In genomic region chr15:66098019-66098363, GRCh38 we compare ENCODE assay signal across 20 cellular contexts.
"Had no signal": no experiment of that assay in that cellular context is flagged by ENCODE, and none has a peak within 500 bp of the region (broad histone marks: within the 10 kb centered on the region; RNA-seq: fewer than 3 reads in every experiment).

No MANE protein-coding gene starts in this region.

- H3K9me3 Mint-ChIP-seq: activated CD4-positive, alpha-beta T cell treated with anti-CD3 and anti-CD28 coated beads, Interleukin-2, amount 10 ng/mL, durations not matched to agents 24 days and 14 days; activated CD8-positive, alpha-beta T cell treated with anti-CD3 and anti-CD28 coated beads for 36 hours; activated naive CD4-positive, alpha-beta T cell treated with anti-CD3 and anti-CD28 coated beads, Interleukin-2, amount 10 ng/mL, durations not matched to agents 7 days and 5 days; activated naive CD8-positive, alpha-beta T cell treated with anti-CD3 and anti-CD28 coated beads, Interleukin-2, amount 50 U/mL, for 24 hours; naive thymus-derived CD4-positive, alpha-beta T cell; neural crest cell had no signal

- H3K4me3 Mint-ChIP-seq: activated CD4-positive, alpha-beta T cell treated with anti-CD3 and anti-CD28 coated beads, Interleukin-2, amount 10 ng/mL, durations not matched to agents 24 days and 14 days; activated CD8-positive, alpha-beta memory T cell treated with anti-CD3 and anti-CD28 coated beads, Interleukin-2, amount 10 ng/mL, durations not matched to agents 7 days and 5 days; activated CD8-positive, alpha-beta T cell treated with anti-CD3 and anti-CD28 coated beads for 36 hours; activated naive CD4-positive, alpha-beta T cell treated with anti-CD3 and anti-CD28 coated beads, Interleukin-2, amount 10 ng/mL, durations not matched to agents 7 days and 5 days; activated naive CD8-positive, alpha-beta T cell treated with anti-CD3 and anti-CD28 coated beads, Interleukin-2, amount 50 U/mL, for 24 hours; naive thymus-derived CD4-positive, alpha-beta T cell; neural crest cell had no signal

- H3K4me3 ChIP-seq: body of pancreas, coronary artery, gastroesophageal sphincter, lower lobe of right lung had no signal

- H3K9me3 ChIP-seq: body of pancreas, gastroesophageal sphincter, lower lobe of right lung had no signal

- H3K4me1 Mint-ChIP-seq: activated CD8-positive, alpha-beta memory T cell treated with anti-CD3 and anti-CD28 coated beads, Interleukin-2, amount 10 ng/mL, durations not matched to agents 7 days and 5 days; activated naive CD4-positive, alpha-beta T cell treated with anti-CD3 and anti-CD28 coated beads, Interleukin-2, amount 10 ng/mL, durations not matched to agents 7 days and 5 days; activated naive CD8-positive, alpha-beta T cell treated with anti-CD3 and anti-CD28 coated beads, Interleukin-2, amount 50 U/mL, for 24 hours; naive thymus-derived CD4-positive, alpha-beta T cell had no signal

- H3K36me3 Mint-ChIP-seq: activated CD8-positive, alpha-beta memory T cell treated with anti-CD3 and anti-CD28 coated beads, Interleukin-2, amount 10 ng/mL, durations not matched to agents 7 days and 5 days; activated naive CD4-positive, alpha-beta T cell treated with anti-CD3 and anti-CD28 coated beads, Interleukin-2, amount 10 ng/mL, durations not matched to agents 7 days and 5 days; naive thymus-derived CD4-positive, alpha-beta T cell had no signal

- DNase-seq: activated CD4-positive, alpha-beta T cell treated with anti-CD3 and anti-CD28 coated beads, Interleukin-2, amount 10 ng/mL, durations not matched to agents 24 days and 14 days; activated CD8-positive, alpha-beta memory T cell treated with anti-CD3 and anti-CD28 coated beads, Interleukin-2, amount 10 ng/mL, durations not matched to agents 7 days and 5 days; activated CD8-positive, alpha-beta T cell treated with anti-CD3 and anti-CD28 coated beads for 36 hours; activated effector memory CD4-positive, alpha-beta T cell treated with anti-CD3 and anti-CD28 coated beads, Interleukin-2, amount 50 U/mL, for 16 hours; activated naive CD4-positive, alpha-beta T cell treated with anti-CD3 and anti-CD28 coated beads, Interleukin-2, amount 10 ng/mL, durations not matched to agents 7 days and 5 days; activated naive CD8-positive, alpha-beta T cell treated with anti-CD3 and anti-CD28 coated beads, Interleukin-2, amount 50 U/mL, for 24 hours; activated T-cell treated with anti-CD3 and anti-CD28 coated beads for 4 hours; body of pancreas; islet precursor cell; left colon; lower lobe of right lung; naive thymus-derived CD4-positive, alpha-beta T cell; stimulated activated CD4-positive, alpha-beta T cell treated with anti-CD3 and anti-CD28 coated beads, Interleukin-4, amount 100 ng/mL, for 4 hours; stimulated activated naive CD8-positive, alpha-beta T cell treated with anti-CD3 and anti-CD28 coated beads, Interleukin-15, Interleukin-2, amounts not matched to agents 100 U/mL and 50 U/mL, for 24 hours had no signal

- H3K27ac Mint-ChIP-seq: activated CD4-positive, alpha-beta T cell treated with anti-CD3 and anti-CD28 coated beads, Interleukin-2, amount 10 ng/mL, durations not matched to agents 24 days and 14 days; activated CD8-positive, alpha-beta memory T cell treated with anti-CD3 and anti-CD28 coated beads, Interleukin-2, amount 10 ng/mL, durations not matched to agents 7 days and 5 days; activated CD8-positive, alpha-beta T cell treated with anti-CD3 and anti-CD28 coated beads for 36 hours; activated naive CD4-positive, alpha-beta T cell treated with anti-CD3 and anti-CD28 coated beads, Interleukin-2, amount 10 ng/mL, durations not matched to agents 7 days and 5 days; activated naive CD8-positive, alpha-beta T cell treated with anti-CD3 and anti-CD28 coated beads, Interleukin-2, amount 50 U/mL, for 24 hours; naive thymus-derived CD4-positive, alpha-beta T cell had no signal

- H3K36me3 ChIP-seq: gastroesophageal sphincter, lower lobe of right lung had no signal

- H3K27ac ChIP-seq: body of pancreas, coronary artery, epithelial cell of prostate, gastroesophageal sphincter, lower lobe of right lung, VCaP had no signal

- H3K4me1 ChIP-seq: gastroesophageal sphincter, lower lobe of right lung had no signal

- ATAC-seq: activated CD4-positive, CD25-positive, alpha-beta regulatory T cell treated with anti-CD3 and anti-CD28 coated beads, Interleukin-2, amount 50 U/mL, for 24 hours; activated CD8-positive, alpha-beta memory T cell treated with anti-CD3 and anti-CD28 coated beads, Interleukin-2, amount 10 ng/mL, durations not matched to agents 7 days and 5 days; activated CD8-positive, alpha-beta T cell treated with anti-CD3 and anti-CD28 coated beads for 36 hours; activated naive CD8-positive, alpha-beta T cell treated with anti-CD3 and anti-CD28 coated beads, Interleukin-2, amount 50 U/mL, for 24 hours; body of pancreas; gastroesophageal sphincter; left colon; naive thymus-derived CD4-positive, alpha-beta T cell; stimulated activated naive CD8-positive, alpha-beta T cell treated with anti-CD3 and anti-CD28 coated beads, Interleukin-15, Interleukin-2, amounts not matched to agents 100 U/mL and 50 U/mL, for 24 hours had no signal

- H3K27me3 ChIP-seq: body of pancreas had no signal
